ENCODE assay signal across 8 cellular contexts in genomic region chr3:31533169-31533870, GRCh38. TPM values are rescaled to one million over a fixed set of nuclear protein-coding genes. Genes with fewer than 3 reads are reported as not detected.
A peak's percentile ranks its signal among the peaks of the same experiment; 100 is the strongest.
DNase-seq lines count a peak whose midpoint lies in the region; ATAC-seq and TF ChIP-seq lines count a peak whose summit lies in the region.

No MANE protein-coding gene starts in this region.

- peak; percentile 35 for DNase-seq in activated CD4-positive, alpha-beta T cell treated with anti-CD3 and anti-CD28 coated beads for 1 hour
- DNase-seq in choroid plexus epithelial cell (ENCODE audit: low read depth) (peak; percentile 35), right lobe of liver (peak; percentile 72 to 76 (median 72))
- peak; percentile 38 to 45 for DNase-seq in stimulated activated CD4-positive, alpha-beta T cell treated with anti-CD3 and anti-CD28 coated beads, Interleukin-4, amount 100 ng/mL, for 48 hours (ENCODE audit: low read depth in 2 of 2)

- intact Hi-C loops in right lobe of liver (cut with DNase I) = no loop called here

- peak; percentile 30 for TF ChIP-seq CTCF in C4-2B (conservative IDR thresholded peaks at IDR 0.05)
- peak; percentile 16 for TF ChIP-seq CTCF in choroid plexus epithelial cell (conservative IDR thresholded peaks at IDR 0.05; ENCODE audit: low read depth, low read length)
- peak in 1 of 4 donors; percentile 6 for TF ChIP-seq CTCF in right lobe of liver (IDR thresholded peaks at IDR 0.05)

- H3K27ac ChIP-seq in C4-2B (peak overlapping the region; percentile 93), HUES6 (ENCODE audit: low read depth, low read length) (peak overlapping the region; percentile 48; the same call in 1 of the 2 replicates), right lobe of liver (peak overlapping the region; percentile 86 to 98 (median 89))

- H3K27me3 ChIP-seq in HUES6 (ENCODE audit: control insufficient read depth, insufficient read depth, low read length) (0 out of 2 replicates have a peak, but pooled peaks cover 3% of the 10 kb centered on the region), right lobe of liver (no peaks in the 10 kb centered on the region)

- H3K4me1 ChIP-seq in HUES6 (ENCODE audit: control insufficient read depth, insufficient read depth, low read length) (peaks cover 31% of the 10 kb centered on the region), right lobe of liver (peaks cover 0 to 36% (median 13%) of the 10 kb centered on the region in 4 donors)

- H3K4me3 ChIP-seq in HUES6 (ENCODE audit: low read depth, low read length) (peak overlapping the region; percentile 66), choroid plexus epithelial cell (ENCODE audit: low read depth, low read length) (peak overlapping the region; percentile 85), right lobe of liver (peak overlapping the region; percentile 74 to 93 (median 89))

- H3K9me3 ChIP-seq in HUES6 (ENCODE audit: control insufficient read depth, insufficient read depth, low read depth, low read length) (no peaks in the 10 kb centered on the region), right lobe of liver (no peaks in the 10 kb centered on the region)

- under 1% methylated on average over 29 of the region's 79 CpGs for WGBS in right lobe of liver (ENCODE audit: insufficient coverage, low coverage, low lambda C conversion rate, missing lambda C conversion rate)

- H3K36me3 ChIP-seq in HUES6 (ENCODE audit: control insufficient read depth, insufficient read depth, low read length) (no peaks in the 10 kb centered on the region), right lobe of liver (no peaks in the 10 kb centered on the region)

- H3K9ac ChIP-seq in HUES6 (ENCODE audit: low read length) = peak overlapping the region; percentile 89

- ATAC-seq in GM19463 (IDR thresholded peaks at IDR 0.05; ENCODE audit: unreplicated experiment) (peak; percentile 1), right lobe of liver (no peak), GM18858 (IDR thresholded peaks at IDR 0.05; ENCODE audit: unreplicated experiment) (no peak)

- TF ChIP-seq POLR2A in right lobe of liver (IDR thresholded peaks at IDR 0.05) = no peak

RNA-seq across cellular contexts. Expression of gene STT3B, which starts 0.6 kb away (rescaled TPM):
- total RNA-seq in right lobe of liver = 10 to 100 TPM; 53.8 to 70.9 (median 65.1) TPM
